21 cellular contexts compared by ENCODE assay signal in genomic region chr2:39583781-39584180, GRCh38.
"Had no signal": no experiment of that assay in that cellular context is flagged by ENCODE, and none has a peak within 500 bp of the region (broad histone marks: within the 10 kb centered on the region; RNA-seq: fewer than 3 reads in every experiment).

No MANE protein-coding gene starts in this region.

- H3K27ac Mint-ChIP-seq: activated naive CD8-positive, alpha-beta T cell; naive thymus-derived CD8-positive, alpha-beta T cell; neural progenitor cell had no signal

- H2AFZ ChIP-seq: neural progenitor cell had no signal

- DNase-seq: activated CD4-positive, alpha-beta T cell treated with anti-CD3 and anti-CD28 coated beads for 48 hours; activated CD4-positive, alpha-beta T cell treated with anti-CD3 and anti-CD28 coated beads, Interleukin-2, amount 50 U/mL, for 48 hours; activated CD8-positive, alpha-beta memory T cell treated with anti-CD3 and anti-CD28 coated beads for 24 hours; activated effector memory CD4-positive, alpha-beta T cell treated with Interleukin-2 at 50 U/mL for 16 hours; activated naive CD4-positive, alpha-beta T cell treated with Interleukin-2 at 50 U/mL for 16 hours; colonic mucosa; effector CD8-positive, alpha-beta T cell; esophagus squamous epithelium; left cardiac atrium; naive thymus-derived CD8-positive, alpha-beta T cell; occipital lobe; right cardiac atrium; stimulated activated CD4-positive, alpha-beta T cell treated with anti-CD3 and anti-CD28 coated beads, Interleukin-2, amount 100 ng/mL, for 48 hours; stimulated activated naive CD8-positive, alpha-beta T cell treated with anti-CD3 and anti-CD28 coated beads, Interleukin-15, Interleukin-2, amounts not matched to agents 100 U/mL and 50 U/mL, for 24 hours; uterus had no signal

- H3K36me3 ChIP-seq: colonic mucosa, esophagus squamous epithelium, neural progenitor cell, thoracic aorta, uterus had no signal

- H3K4me3 Mint-ChIP-seq: activated naive CD8-positive, alpha-beta T cell; naive thymus-derived CD8-positive, alpha-beta T cell; neural progenitor cell; type B pancreatic cell had no signal

- H3K4me2 ChIP-seq: neural progenitor cell had no signal

- H3K4me3 ChIP-seq: colonic mucosa, esophagus squamous epithelium, neural progenitor cell, thoracic aorta, uterus had no signal

- H3K4me1 Mint-ChIP-seq: naive thymus-derived CD8-positive, alpha-beta T cell had no signal

- H3K27ac ChIP-seq: colonic mucosa, epithelial cell of prostate, esophagus squamous epithelium, neural progenitor cell, thoracic aorta, uterus, VCaP had no signal

- ATAC-seq: naive thymus-derived CD8-positive, alpha-beta T cell; stimulated activated naive CD8-positive, alpha-beta T cell treated with anti-CD3 and anti-CD28 coated beads, Interleukin-15, Interleukin-2, amounts not matched to agents 100 U/mL and 50 U/mL, for 24 hours had no signal

- H3K9me3 ChIP-seq: colonic mucosa, uterus had no signal

- H3K27me3 ChIP-seq: colonic mucosa, esophagus squamous epithelium, neural progenitor cell, uterus had no signal

- H3K4me1 ChIP-seq: colonic mucosa, esophagus squamous epithelium, neural progenitor cell, uterus had no signal
